In the genomic region with DNA sequence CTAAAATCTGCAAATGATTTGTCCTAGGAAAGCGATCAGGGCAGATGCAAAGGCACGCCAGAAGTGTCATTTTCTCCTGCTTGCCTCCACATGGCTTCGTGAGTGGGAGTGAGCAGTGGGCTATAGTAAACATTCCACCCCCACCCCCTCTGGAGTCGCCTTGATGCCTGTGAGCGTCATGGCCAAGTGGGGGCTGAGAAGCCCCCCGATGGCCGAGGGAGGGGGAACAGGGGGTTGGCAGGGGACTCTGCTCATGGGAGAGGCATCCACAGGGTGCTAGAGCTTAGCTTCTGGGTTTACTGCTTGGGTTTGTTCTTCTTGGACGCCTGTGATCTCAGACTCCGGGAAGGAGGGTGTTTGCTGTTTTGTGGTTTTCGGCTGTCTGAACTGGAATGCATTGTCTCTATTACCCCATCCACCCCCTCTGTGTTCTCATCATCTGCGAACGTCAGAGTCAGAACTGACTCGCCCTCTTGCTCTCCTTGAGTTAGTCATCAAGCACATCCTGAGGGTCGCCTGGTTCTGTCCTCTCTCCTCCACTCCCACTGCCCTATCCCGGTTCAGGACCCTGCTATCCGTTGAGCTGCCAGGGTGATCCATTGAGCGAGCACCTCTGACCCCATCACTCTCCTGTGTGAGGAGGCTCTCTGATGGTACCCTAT, we compare ENCODE assay signal across 9 cellular contexts. TPM values are rescaled to one million over a fixed set of nuclear protein-coding genes. Genes with fewer than 3 reads are reported as not detected.
A peak's percentile ranks its signal among the peaks of the same experiment; 100 is the strongest.
DNase-seq lines count a peak whose midpoint lies in the region; ATAC-seq and TF ChIP-seq lines count a peak whose summit lies in the region.
"Had no signal": no experiment of that assay in that cellular context is flagged by ENCODE, and none has a peak within 500 bp of the region (broad histone marks: within the 10 kb centered on the region; RNA-seq: fewer than 3 reads in every experiment).

No MANE protein-coding gene starts in this region.

- TF ChIP-seq CTCF in heart right ventricle (IDR thresholded peaks at IDR 0.05) (no peak), transverse colon (IDR thresholded peaks at IDR 0.05) (no peak)

- TF ChIP-seq EP300 in transverse colon (IDR thresholded peaks at IDR 0.05; ENCODE audit: low read depth), result peak; percentile 19

- DNase-seq in M059J (ENCODE audit: low read depth), result peak; percentile 96
- peak; percentile 40 for DNase-seq in activated T-cell treated with anti-CD3 and anti-CD28 coated beads, Interleukin-2, amount 50 U/mL, for 1 hour
- DNase-seq in heart right ventricle, result no peak
- DNase-seq in transverse colon, result no peak
- no peak for DNase-seq in NCI-H510A (lab: John Stamatoyannopoulos, UW)
- DNase-seq in SHP77 treated with DMSO at 0.1 percent for 48 hours (lab: John Stamatoyannopoulos, UW), result no peak

- in situ Hi-C loops in transverse colon (cut with MboI; ENCODE audit: low pct_ligation_motif_present in 1 of 4, low pct_unique_long_range_greater_than_20kb in 1 of 4, low sequenced_read_pairs in 3 of 4), result no loop called here

- H3K9me3 ChIP-seq in heart right ventricle (no peaks in the 10 kb centered on the region), transverse colon (no peaks in the 10 kb centered on the region)
- H3K9me3 ChIP-seq: ascending aorta had no signal

- no peaks in the 10 kb centered on the region for H3K27me3 ChIP-seq in ACC112 (ENCODE audit: insufficient read depth, low read length)
- no peaks in the 10 kb centered on the region for H3K27me3 ChIP-seq in heart right ventricle
- H3K27me3 ChIP-seq in transverse colon, result no peaks in the 10 kb centered on the region
- H3K27me3 ChIP-seq: ascending aorta had no signal

- H3K36me3 ChIP-seq in ACC112 (ENCODE audit: insufficient read depth, low read length) (no peaks in the 10 kb centered on the region), heart right ventricle (no peaks in the 10 kb centered on the region), transverse colon (no peaks in the 10 kb centered on the region)
- H3K36me3 ChIP-seq: ascending aorta had no signal

- H3K27ac ChIP-seq in ACC112 (ENCODE audit: low read depth, low read length) (peak overlapping the region; percentile 98), heart right ventricle (peak overlapping the region in 3 of 10 donors; percentile 41 to 82 (median 58)), transverse colon (peak overlapping the region; percentile 57 to 74 (median 68))

- ATAC-seq in heart right ventricle, result peak in 7 of 8 donors; percentile 32 to 82 (median 64)
- no peak for ATAC-seq in GM19452 (IDR thresholded peaks at IDR 0.05; ENCODE audit: unreplicated experiment)

- WGBS in heart right ventricle, 2 donors, result 63 to 69% methylated on average over 17 of the region's 17 CpGs
- WGBS in transverse colon (ENCODE audit: low coverage in 1 of 2), 2 donors, result 40 to 59% methylated on average over 1 to 17 of the region's 17 CpGs

- H2AFZ ChIP-seq in ACC112 (ENCODE audit: low read length, unreplicated experiment), result no peak overlapping the region

- intact Hi-C loops in heart right ventricle (cut with DNase I), result loop anchor here in 1 of 10 donors (5.0 kb wide), 1 partner anchor 36 kb away; no protein-coding TSS in a partner anchor
- intact Hi-C loops in transverse colon (cut with DNase I; ENCODE audit: low total_unique reads), result no loop called here

- H3K4me1 ChIP-seq in ACC112 (ENCODE audit: control insufficient read depth, insufficient read depth, low read length, unreplicated experiment) (peaks cover 61% of the 10 kb centered on the region), heart right ventricle (peaks cover 0 to 45% (median 0%) of the 10 kb centered on the region in 9 donors), transverse colon (peaks cover 16 to 49% (median 24%) of the 10 kb centered on the region in 4 donors)
- H3K4me1 ChIP-seq: ascending aorta had no signal

- H3K4me3 ChIP-seq in ACC112 (ENCODE audit: low read depth, low read length) (peak overlapping the region; percentile 50), heart right ventricle (no peak overlapping the region), transverse colon (no peak overlapping the region)
- H3K4me3 ChIP-seq: ascending aorta had no signal

- no peaks in the 10 kb centered on the region for H3K79me2 ChIP-seq in ACC112 (ENCODE audit: control insufficient read depth, insufficient read depth, low read length, unreplicated experiment)

- no peak for TF ChIP-seq POLR2A in transverse colon (IDR thresholded peaks at IDR 0.05)

RNA-seq across cellular contexts. Expression of a gene that starts 15.4 kb away (rescaled TPM):
- total RNA-seq in M059J (2014; rRNA removed; shearing (Covaris generic)), result 0.10 TPM in 1 of 2 replicates, not detected in the other
- total RNA-seq in heart right ventricle (under 1 TPM in 1 of 10 donors, not detected in 9; 0.62 TPM), transverse colon (1 to 10 TPM in 3 of 4 donors, not detected in 1; 1.2 to 4.2 (median 2.5) TPM)
- under 1 TPM in 1 of 2 donors, not detected in 1; 0.01 TPM for polyA plus RNA-seq in heart right ventricle
- total RNA-seq: ascending aorta had no signal

RNA-seq across cellular contexts. Expression of a gene that starts 42.7 kb away (rescaled TPM):
- total RNA-seq in M059J (2014; rRNA removed; shearing (Covaris generic)), result 6.5 and 10.1 TPM in 2 replicates
- 100 to 1,000 TPM in 6 of 10 donors, 10 to 100 TPM in 4; 65.1 to 301 (median 123) TPM for total RNA-seq in heart right ventricle
- 100 to 1,000 TPM; 224 to 295 TPM for polyA plus RNA-seq in heart right ventricle
- total RNA-seq in transverse colon, result 100 to 1,000 TPM in 3 of 4 donors, 10 to 100 TPM in 1; 98.4 to 302 (median 166) TPM

Comparison
In these comparisons a context has a peak if more than half of its experiments do, and no peak if none do; other contexts are left out.
1. DNase-seq: peak in M059J (single experiment) and activated T-cell treated with anti-CD3 and anti-CD28 coated beads, Interleukin-2, amount 50 U/mL, for 1 hour (single experiment); none in heart right ventricle (0 of 2), transverse colon (single experiment), NCI-H510A (single experiment) and SHP77 treated with DMSO at 0.1 percent for 48 hours (single experiment).